8 cellular contexts compared by ENCODE assay signal in genomic region chr11:128757886-128758612, GRCh38.
DNase-seq lines count a peak whose midpoint lies in the region; ATAC-seq, FAIRE-seq and TF ChIP-seq lines count a peak whose summit lies in the region.

No MANE protein-coding gene starts in this region.

- no peaks in the 10 kb centered on the region for H3K9me3 ChIP-seq in CD4-positive, alpha-beta memory T cell (ENCODE audit: control insufficient read depth in 1 of 2, low read length in 2 of 2)
- no peaks in the 10 kb centered on the region for H3K9me3 ChIP-seq in prostate gland

- no peak for TF ChIP-seq CTCF in prostate gland (IDR thresholded peaks at IDR 0.05)

- no peaks in the 10 kb centered on the region for H3K9me3 Mint-ChIP-seq in CD4-positive, alpha-beta memory T cell
- H3K9me3 Mint-ChIP-seq in activated T-helper 2 cell treated with anti-CD3 and anti-CD28 coated beads, Interferon-gamma antibody, Interleukin-2, Interleukin-4, amounts not matched to agents 10 μg/mL and 5 μg/mL and 100 μg/mL, durations not matched to agents 14 hours and 24 hours and 36 hours = no peaks in the 10 kb centered on the region

- peak overlapping the region; percentile 34 for H3K27ac ChIP-seq in CD4-positive, alpha-beta memory T cell (ENCODE audit: low read depth, low read length)
- no peak overlapping the region for H3K27ac ChIP-seq in prostate gland

- no peaks in the 10 kb centered on the region for H3K27me3 Mint-ChIP-seq in CD4-positive, alpha-beta memory T cell
- H3K27me3 Mint-ChIP-seq in activated T-helper 2 cell treated with anti-CD3 and anti-CD28 coated beads, Interferon-gamma antibody, Interleukin-2, Interleukin-4, amounts not matched to agents 10 μg/mL and 5 μg/mL and 100 μg/mL, durations not matched to agents 14 hours and 24 hours and 36 hours (ENCODE audit: low read depth) = no peaks in the 10 kb centered on the region

- CTCF ChIA-PET in CD4-positive, alpha-beta memory T cell (lab: Charles Lee; ENCODE audit: partially characterized antibody) = interaction anchor here (0.5 to 3.3 kb wide), 33 partner anchors 9 to 601 kb away, joined by 3 to 58 read pairs (median 5); partner anchors contain the start of gene FLI1

- peaks cover 39 to 82% of the 10 kb centered on the region in 2 donors for H3K36me3 Mint-ChIP-seq in CD4-positive, alpha-beta memory T cell
- H3K36me3 Mint-ChIP-seq in activated T-helper 2 cell treated with anti-CD3 and anti-CD28 coated beads, Interferon-gamma antibody, Interleukin-2, Interleukin-4, amounts not matched to agents 10 μg/mL and 5 μg/mL and 100 μg/mL, durations not matched to agents 14 hours and 24 hours and 36 hours (ENCODE audit: low read depth) = peaks cover 60% of the 10 kb centered on the region

- DNase-seq in CD4-positive, alpha-beta memory T cell = peak in 1 of 5 donors; percentile 41
- DNase-seq in GM19239 (ENCODE audit: insufficient read length, low spot score) (peak; percentile 58), NCI-H510A (lab: John Stamatoyannopoulos, UW) (no peak), prostate gland (ENCODE audit: low spot score) (no peak), NCI-H2196 (lab: John Stamatoyannopoulos, UW; ENCODE audit: unreplicated experiment) (no peak)
- no peak for DNase-seq in activated T-helper 2 cell treated with anti-CD3 and anti-CD28 coated beads, Interferon-gamma antibody, Interleukin-2, Interleukin-4, amounts not matched to agents 10 μg/mL and 5 μg/mL and 100 μg/mL, durations not matched to agents 14 hours and 24 hours and 36 hours (ENCODE audit: low spot score)
- no peak for DNase-seq in effector CD8-positive, alpha-beta T cell (lab: John Stamatoyannopoulos, UW)

- TF ChIP-seq POLR2A in prostate gland (IDR thresholded peaks at IDR 0.05) = no peak

- H3K36me3 ChIP-seq in CD4-positive, alpha-beta memory T cell (ENCODE audit: insufficient read depth, low read length) = peaks cover 48% of the 10 kb centered on the region
- H3K36me3 ChIP-seq in prostate gland = no peaks in the 10 kb centered on the region

- no peak overlapping the region for H3K4me3 ChIP-seq in CD4-positive, alpha-beta memory T cell (ENCODE audit: low read length in 2 of 2)
- no peak overlapping the region for H3K4me3 ChIP-seq in prostate gland

- intact Hi-C loops in CD4-positive, alpha-beta memory T cell (cut with micrococcal nuclease) = loop anchor here (1.0 to 5.0 kb wide), 9 partner anchors 22 to 586 kb away; no protein-coding TSS in a partner anchor
- intact Hi-C loops in activated T-helper 2 cell treated with anti-CD3 and anti-CD28 coated beads, Interferon-gamma antibody, Interleukin-2, Interleukin-4, amounts not matched to agents 10 μg/mL and 5 μg/mL and 100 μg/mL, durations not matched to agents 14 hours and 24 hours and 36 hours (cut with micrococcal nuclease) = loop anchor here (1.0 to 10.0 kb wide), 11 partner anchors 22 to 721 kb away; no protein-coding TSS in a partner anchor
- intact Hi-C loops in prostate gland (cut with DNase I) = no loop called here

- POLR2A ChIA-PET in CD4-positive, alpha-beta memory T cell (lab: Charles Lee; ENCODE audit: partially characterized antibody) = interaction anchor here (0.8 to 2.0 kb wide), 13 partner anchors 21 to 468 kb away, joined by 3 to 13 read pairs (median 4); partner anchors contain the start of gene FLI1

- peaks cover 58 to 81% (median 70%) of the 10 kb centered on the region in 4 donors for H3K4me1 Mint-ChIP-seq in CD4-positive, alpha-beta memory T cell
- H3K4me1 Mint-ChIP-seq in activated T-helper 2 cell treated with anti-CD3 and anti-CD28 coated beads, Interferon-gamma antibody, Interleukin-2, Interleukin-4, amounts not matched to agents 10 μg/mL and 5 μg/mL and 100 μg/mL, durations not matched to agents 14 hours and 24 hours and 36 hours (ENCODE audit: low read depth) = peaks cover 51% of the 10 kb centered on the region

- H3K27me3 ChIP-seq in CD4-positive, alpha-beta memory T cell (ENCODE audit: insufficient read depth, low read length) = no peaks in the 10 kb centered on the region
- H3K27me3 ChIP-seq in prostate gland (replicated peaks; ENCODE audit: insufficient read depth) = no peaks in the 10 kb centered on the region

- H3K4me3 Mint-ChIP-seq in CD4-positive, alpha-beta memory T cell = peak overlapping the region in 2 of 8 donors; percentile 22 to 28
- H3K4me3 Mint-ChIP-seq in activated T-helper 2 cell treated with anti-CD3 and anti-CD28 coated beads, Interferon-gamma antibody, Interleukin-2, Interleukin-4, amounts not matched to agents 10 μg/mL and 5 μg/mL and 100 μg/mL, durations not matched to agents 14 hours and 24 hours and 36 hours (ENCODE audit: low read depth) = no peak overlapping the region

- peak overlapping the region; percentile 77 to 96 (median 94) for H3K27ac Mint-ChIP-seq in CD4-positive, alpha-beta memory T cell
- H3K27ac Mint-ChIP-seq in activated T-helper 2 cell treated with anti-CD3 and anti-CD28 coated beads, Interferon-gamma antibody, Interleukin-2, Interleukin-4, amounts not matched to agents 10 μg/mL and 5 μg/mL and 100 μg/mL, durations not matched to agents 14 hours and 24 hours and 36 hours = peak overlapping the region; percentile 90

- peaks cover 62% of the 10 kb centered on the region for H3K4me1 ChIP-seq in CD4-positive, alpha-beta memory T cell (ENCODE audit: insufficient read depth, low read length)
- H3K4me1 ChIP-seq in prostate gland (replicated peaks) = no peaks in the 10 kb centered on the region

- peak; percentile 100 for FAIRE-seq in GM19239 (lab: Jason Lieb, UNC)

- ATAC-seq in HG03097 (IDR thresholded peaks at IDR 0.05; ENCODE audit: low FRiP score, unreplicated experiment) = peak; percentile 75

- WGBS in prostate gland = 88% methylated on average over 15 of the region's 15 CpGs
